8 cellular contexts compared by ENCODE assay signal in genomic region chr1:228082260-228082974, GRCh38. TPM values are rescaled to one million over a fixed set of nuclear protein-coding genes. Genes with fewer than 3 reads are reported as not detected.
DNase-seq lines count a peak whose midpoint lies in the region; ATAC-seq, FAIRE-seq and TF ChIP-seq lines count a peak whose summit lies in the region.

Gene ARF1, plus strand, starts transcription at chr1:228082708. Its CDS starts 14,407 bp downstream, at chr1:228097115.

- no peaks in the 10 kb centered on the region for H3K27me3 Mint-ChIP-seq in central memory CD8-positive, alpha-beta T cell

- peaks cover 25 to 38% of the 10 kb centered on the region in 2 donors for H3K4me1 ChIP-seq in kidney (ENCODE audit: control insufficient read depth in 1 of 2, insufficient read depth in 1 of 2, low read depth in 1 of 2, low read length in 2 of 2)

- H3K27ac ChIP-seq in kidney (ENCODE audit: low read depth in 2 of 2, low read length in 2 of 2), result peak within 1 kb of the TSS; percentile 97 to 98

- no peaks in the 10 kb centered on the region for H3K9me3 Mint-ChIP-seq in central memory CD8-positive, alpha-beta T cell

- H3K36me3 ChIP-seq in kidney (ENCODE audit: control insufficient read depth in 1 of 2, insufficient read depth in 2 of 2, low read length in 2 of 2), result no peaks in the 10 kb centered on the region

- intact Hi-C loops in kidney (cut with DNase I), result no loop called here

- no peaks in the 10 kb centered on the region for H3K9me3 ChIP-seq in kidney (ENCODE audit: control insufficient read depth in 1 of 2, low read length in 2 of 2)

- TF ChIP-seq CTCF in AG09319 (IDR thresholded peaks at IDR 0.05; ENCODE audit: low read depth, low read length) (no peak), kidney (IDR thresholded peaks at IDR 0.05; ENCODE audit: borderline replicate concordance, extremely low read depth, insufficient read depth) (no peak)

- peaks cover 62% of the 10 kb centered on the region for H3K4me1 Mint-ChIP-seq in central memory CD8-positive, alpha-beta T cell

- peaks cover 30% of the 10 kb centered on the region for H3K36me3 Mint-ChIP-seq in central memory CD8-positive, alpha-beta T cell (ENCODE audit: insufficient read depth)

- peak within 1 kb of the TSS; percentile 86 to 87 for H3K9ac ChIP-seq in kidney (ENCODE audit: low read length in 2 of 2)

- DNase-seq in AG09319 (ENCODE audit: extremely low read depth, low read depth) (peak; percentile 89), NCI-H446 treated with DMSO at 0.1 percent for 48 hours (lab: John Stamatoyannopoulos, UW) (peak; percentile 85), kidney (peak; percentile 98)
- DNase-seq in central memory CD8-positive, alpha-beta T cell (ENCODE audit: low spot score in 2 of 2), result peak; percentile 88 to 91
- peak; percentile 93 to 95 for DNase-seq in stimulated activated CD4-positive, alpha-beta T cell treated with anti-CD3 and anti-CD28 coated beads, Interleukin-15, amount 100 ng/mL, for 1 hour (ENCODE audit: low read depth in 1 of 2, low spot score in 1 of 2)

- H3K4me3 Mint-ChIP-seq in central memory CD8-positive, alpha-beta T cell, result peak within 1 kb of the TSS; percentile 91

- ATAC-seq in GM19043 (IDR thresholded peaks at IDR 0.05; ENCODE audit: low read depth, unreplicated experiment) (peak; percentile 66), HG03354 (IDR thresholded peaks at IDR 0.05; ENCODE audit: poor library complexity, severe bottlenecking, unreplicated experiment) (peak; percentile 72)
- peak; percentile 79 to 88 for ATAC-seq in activated CD4-positive, CD25-positive, alpha-beta regulatory T cell treated with anti-CD3 and anti-CD28 coated beads, Interleukin-2, amount 50 U/mL, for 24 hours
- ATAC-seq in central memory CD8-positive, alpha-beta T cell (replicated peaks; ENCODE audit: extremely low read depth, poor library complexity, severe bottlenecking), result peak; percentile 83

- no peak for FAIRE-seq in kidney (lab: Jason Lieb, UNC)

- H3K4me3 ChIP-seq in kidney (ENCODE audit: low read length in 2 of 2), result peak within 1 kb of the TSS; percentile 93 to 97

- H3K27ac Mint-ChIP-seq in central memory CD8-positive, alpha-beta T cell (ENCODE audit: low read depth), result peak within 1 kb of the TSS; percentile 94

RNA-seq across cellular contexts. Expression of gene ARF1, which starts in this region (rescaled TPM):
- 383 TPM for total RNA-seq in kidney
- polyA plus RNA-seq in kidney (ENCODE audit: insufficient read depth, low read depth, low replicate concordance), result 398 TPM

Comparison
In these comparisons a context has a peak if more than half of its experiments do, and no peak if none do; other contexts are left out.
1. Peak in every context shown above with its lines: DNase-seq, ATAC-seq, H3K4me3 ChIP-seq and H3K27ac ChIP-seq.